20 cellular contexts compared by ENCODE assay signal in the genomic region with DNA sequence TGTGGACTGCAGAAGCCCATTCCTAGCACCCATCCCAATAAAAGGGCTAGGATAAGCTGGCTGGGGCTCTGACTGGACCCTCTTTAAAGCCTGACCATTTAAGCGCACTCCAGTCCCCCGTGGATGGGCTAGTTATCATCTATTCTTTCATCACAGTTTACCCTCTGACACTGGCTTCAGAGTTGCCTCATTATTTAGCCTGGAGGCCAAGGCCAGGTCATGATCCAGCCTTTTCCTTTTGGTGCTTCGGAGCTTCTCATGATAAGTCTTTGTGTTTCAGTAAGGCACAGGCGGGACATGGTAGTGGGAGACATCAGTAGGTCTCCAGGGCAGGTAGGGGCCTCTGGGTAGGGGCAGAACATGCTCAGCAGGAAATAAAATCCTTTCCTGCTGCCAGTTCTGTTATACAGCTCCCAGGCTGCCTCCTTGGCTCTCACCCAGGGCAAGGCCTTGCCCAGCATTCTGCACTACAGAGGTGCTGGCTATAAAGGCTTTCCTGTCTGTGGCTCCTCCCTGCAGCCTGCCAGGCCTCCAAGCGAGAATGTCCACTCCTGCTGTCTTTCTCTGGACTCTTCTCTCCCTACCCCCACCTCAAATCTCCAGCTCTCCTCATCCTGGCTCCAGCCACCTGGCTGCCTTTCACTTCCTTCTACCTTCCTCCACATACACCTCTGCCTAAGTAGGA.
DNase-seq lines count a peak whose midpoint lies in the region; ATAC-seq and TF ChIP-seq lines count a peak whose summit lies in the region.
"Had no signal": no experiment of that assay in that cellular context is flagged by ENCODE, and none has a peak within 500 bp of the region (broad histone marks: within the 10 kb centered on the region; RNA-seq: fewer than 3 reads in every experiment).

No MANE protein-coding gene starts in this region.

- no peaks in the 10 kb centered on the region for H3K27me3 Mint-ChIP-seq in endodermal cell (ENCODE audit: insufficient read depth)
- H3K27me3 Mint-ChIP-seq: activated CD4-positive, alpha-beta memory T cell treated with anti-CD3 and anti-CD28 coated beads for 36 hours; stimulated activated naive CD8-positive, alpha-beta T cell treated with anti-CD3 and anti-CD28 coated beads, Interleukin-15, Interleukin-2, amounts not matched to agents 100 ng/mL and 50 ng/mL, for 24 hours; type B pancreatic cell had no signal

- H3K9me3 ChIP-seq in endodermal cell (ENCODE audit: control insufficient read depth, low read length) = no peaks in the 10 kb centered on the region
- no peaks in the 10 kb centered on the region for H3K9me3 ChIP-seq in right lobe of liver
- H3K9me3 ChIP-seq: BE2C had no signal

- TF ChIP-seq POLR2A in right lobe of liver (IDR thresholded peaks at IDR 0.05) = no peak

- no peak for TF ChIP-seq CTCF in endodermal cell (conservative IDR thresholded peaks at IDR 0.05)
- no peak for TF ChIP-seq CTCF in right lobe of liver (IDR thresholded peaks at IDR 0.05)

- no peak overlapping the region for H3K4me3 ChIP-seq in endodermal cell (ENCODE audit: low read length)
- H3K4me3 ChIP-seq in right lobe of liver = no peak overlapping the region
- H3K4me3 ChIP-seq: GM23338 had no signal

- peaks cover 7% of the 10 kb centered on the region for H3K4me1 ChIP-seq in endodermal cell (ENCODE audit: control insufficient read depth, insufficient read depth, low read length)
- peaks cover 0 to 29% (median 15%) of the 10 kb centered on the region in 4 donors for H3K4me1 ChIP-seq in right lobe of liver

- no peak overlapping the region for H3K9ac ChIP-seq in endodermal cell (ENCODE audit: extremely low read depth, low read length, poor library complexity, severe bottlenecking)

- H3K27me3 ChIP-seq in endodermal cell (ENCODE audit: control insufficient read depth, insufficient read depth, low read length, poor library complexity, severe bottlenecking) (no peaks in the 10 kb centered on the region), right lobe of liver (no peaks in the 10 kb centered on the region)
- H3K27me3 ChIP-seq: BE2C had no signal

- no peaks in the 10 kb centered on the region for H3K9me3 Mint-ChIP-seq in endodermal cell
- H3K9me3 Mint-ChIP-seq: GM23338; stimulated activated naive CD8-positive, alpha-beta T cell treated with anti-CD3 and anti-CD28 coated beads, Interleukin-15, Interleukin-2, amounts not matched to agents 100 ng/mL and 50 ng/mL, for 24 hours had no signal

- DNase-seq in Right ventricle myocardium inferior (ENCODE audit: missing footprints) (no peak), cardiac septum (ENCODE audit: low spot score) (no peak), endodermal cell (peak; percentile 29), right lobe of liver (peak; percentile 71 to 84 (median 80)), ureter (ENCODE audit: low spot score) (peak; percentile 58), substantia nigra (lab: John Stamatoyannopoulos, UW) (no peak), amygdala (lab: John Stamatoyannopoulos, UW) (no peak)
- DNase-seq: activated CD4-positive, alpha-beta memory T cell treated with anti-CD3 and anti-CD28 coated beads for 36 hours; activated gamma-delta T cell treated with Interleukin-2 at 50 U/mL for 16 hours; activated T-cell treated with anti-CD3 and anti-CD28 coated beads, Interleukin-2, amount 50 U/mL, for 1 hour; BE2C; COR-L47; NCI-H1105; NCI-H510A treated with DMSO at 0.1 percent for 48 hours; T-helper 9 cell had no signal

- intact Hi-C loops in Right ventricle myocardium inferior (cut with DNase I) = no loop called here
- intact Hi-C loops in cardiac septum (cut with DNase I) = no loop called here
- intact Hi-C loops in right lobe of liver (cut with DNase I) = no loop called here

- peaks cover 4% of the 10 kb centered on the region for H3K4me1 Mint-ChIP-seq in endodermal cell

- H3K27ac Mint-ChIP-seq in endodermal cell = no peak overlapping the region
- H3K27ac Mint-ChIP-seq: activated CD4-positive, alpha-beta memory T cell treated with anti-CD3 and anti-CD28 coated beads for 36 hours; GM23338; stimulated activated naive CD8-positive, alpha-beta T cell treated with anti-CD3 and anti-CD28 coated beads, Interleukin-15, Interleukin-2, amounts not matched to agents 100 ng/mL and 50 ng/mL, for 24 hours had no signal

- H3K36me3 ChIP-seq in endodermal cell (ENCODE audit: control insufficient read depth, insufficient read depth, low read length) = no peaks in the 10 kb centered on the region
- H3K36me3 ChIP-seq in right lobe of liver = no peaks in the 10 kb centered on the region
- H3K36me3 ChIP-seq: BE2C had no signal

- no peak overlapping the region for H3K4me3 Mint-ChIP-seq in endodermal cell
- H3K4me3 Mint-ChIP-seq: activated CD4-positive, alpha-beta memory T cell treated with anti-CD3 and anti-CD28 coated beads for 36 hours; GM23338; stimulated activated naive CD8-positive, alpha-beta T cell treated with anti-CD3 and anti-CD28 coated beads, Interleukin-15, Interleukin-2, amounts not matched to agents 100 ng/mL and 50 ng/mL, for 24 hours; type B pancreatic cell had no signal

- ATAC-seq in Right ventricle myocardium inferior (peak; percentile 77), right lobe of liver (peak; percentile 90 to 91 (median 91)), HG02973 (IDR thresholded peaks at IDR 0.05; ENCODE audit: unreplicated experiment) (no peak)
- ATAC-seq: GM23338, SK-N-SH treated with all-trans-retinoic acid at 6 μM for 48 hours had no signal

- 91 to 95% methylated on average over 5 of the region's 5 CpGs for WGBS in endodermal cell (ENCODE audit: insufficient coverage in 1 of 2, insufficient read length in 1 of 2), 2 experiments
- WGBS in right lobe of liver (ENCODE audit: insufficient coverage, low coverage, low lambda C conversion rate, missing lambda C conversion rate) = 16% methylated on average over 5 of the region's 5 CpGs

- H3K36me3 Mint-ChIP-seq in endodermal cell (ENCODE audit: low read depth) = no peaks in the 10 kb centered on the region
- H3K36me3 Mint-ChIP-seq: activated CD4-positive, alpha-beta memory T cell treated with anti-CD3 and anti-CD28 coated beads for 36 hours; type B pancreatic cell had no signal

- H3K27ac ChIP-seq in endodermal cell (ENCODE audit: low read depth, low read length) (no peak overlapping the region), right lobe of liver (peak overlapping the region in 2 of 3 donors; percentile 24 to 58), substantia nigra (ENCODE audit: low read depth, low read length, poor library complexity, severe bottlenecking) (no peak overlapping the region)

Comparison
In these comparisons a context has a peak if more than half of its experiments do, and no peak if none do; other contexts are left out.
1. DNase-seq: peak in endodermal cell (single experiment), right lobe of liver (3 of 3) and ureter (single experiment); none in Right ventricle myocardium inferior (single experiment), cardiac septum (single experiment), substantia nigra (0 of 49) and amygdala (0 of 56).
2. H3K27ac ChIP-seq: peak in right lobe of liver (2 of 3); none in endodermal cell (single experiment) and substantia nigra (single experiment).